In the genomic region with DNA sequence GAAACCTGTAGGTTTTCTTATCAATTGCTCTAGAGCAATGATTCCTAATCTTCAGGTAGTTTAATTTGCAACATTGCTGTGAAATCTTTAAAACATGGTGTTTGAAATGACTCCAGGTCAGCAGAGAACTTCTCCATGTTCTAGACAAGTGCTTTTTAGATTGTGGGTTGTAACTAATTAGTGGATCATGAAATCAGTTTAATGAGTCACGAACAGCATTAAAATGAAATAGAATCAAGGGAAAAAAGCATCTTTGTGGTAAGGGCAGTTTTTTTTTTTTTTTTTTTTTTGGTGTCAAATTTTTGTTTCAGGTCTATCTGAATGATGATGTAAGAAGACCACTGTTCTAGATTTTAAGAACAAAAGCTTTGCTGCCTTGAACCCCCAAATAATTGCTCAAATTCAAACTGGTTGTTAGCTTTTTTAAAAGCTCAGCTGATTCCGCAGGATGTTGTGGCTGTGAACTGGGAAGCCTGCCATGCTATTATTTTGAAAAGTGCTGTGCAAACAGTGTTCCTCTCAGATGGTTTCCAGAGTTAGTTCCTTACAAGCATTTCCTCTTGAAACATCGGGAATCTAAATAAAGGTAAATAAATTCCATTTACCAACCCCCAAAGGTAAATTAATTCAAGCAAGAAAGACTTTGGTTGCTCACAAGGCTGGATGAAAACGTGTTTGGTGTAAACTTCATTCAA, we compare ENCODE assay signal across 8 cellular contexts. TPM values are rescaled to one million over a fixed set of nuclear protein-coding genes. Genes with fewer than 3 reads are reported as not detected.
A peak's percentile ranks its signal among the peaks of the same experiment; 100 is the strongest.
DNase-seq lines count a peak whose midpoint lies in the region; ATAC-seq and TF ChIP-seq lines count a peak whose summit lies in the region.

No MANE protein-coding gene starts in this region.

- no peaks in the 10 kb centered on the region for H3K27me3 ChIP-seq in SJCRH30
- H3K27me3 ChIP-seq in heart right ventricle, result no peaks in the 10 kb centered on the region
- peaks cover 14% of the 10 kb centered on the region for H3K27me3 ChIP-seq in skeletal muscle satellite cell (ENCODE audit: control insufficient read depth, insufficient read depth, low read length)

- POLR2A ChIA-PET in activated CD8-positive, alpha-beta T cell treated with anti-CD3 and anti-CD28 coated beads for 36 hours (lab: Charles Lee), result no interaction called here

- peaks cover 2% of the 10 kb centered on the region for H3K9me3 Mint-ChIP-seq in activated CD8-positive, alpha-beta T cell treated with anti-CD3 and anti-CD28 coated beads for 36 hours

- no peaks in the 10 kb centered on the region for H3K4me1 Mint-ChIP-seq in activated CD8-positive, alpha-beta T cell treated with anti-CD3 and anti-CD28 coated beads for 36 hours (ENCODE audit: low read depth)

- H3K36me3 Mint-ChIP-seq in activated CD8-positive, alpha-beta T cell treated with anti-CD3 and anti-CD28 coated beads for 36 hours (ENCODE audit: low read depth), result no peaks in the 10 kb centered on the region

- H3K4me3 ChIP-seq in SJCRH30, result peak overlapping the region; percentile 39
- H3K4me3 ChIP-seq in heart right ventricle, result peak overlapping the region in 6 of 10 donors; percentile 27 to 41 (median 35)
- H3K4me3 ChIP-seq in skeletal muscle satellite cell (ENCODE audit: low read length), result peak overlapping the region; percentile 18

- H3K9ac ChIP-seq in skeletal muscle satellite cell (ENCODE audit: low read depth, low read length), result no peak overlapping the region

- no peaks in the 10 kb centered on the region for H3K36me3 ChIP-seq in SJCRH30
- H3K36me3 ChIP-seq in heart right ventricle, result no peaks in the 10 kb centered on the region
- H3K36me3 ChIP-seq in skeletal muscle satellite cell (ENCODE audit: insufficient read depth, low read length), result no peaks in the 10 kb centered on the region

- peaks cover 28% of the 10 kb centered on the region for H3K4me1 ChIP-seq in SJCRH30
- H3K4me1 ChIP-seq in heart right ventricle, result peaks cover 4 to 69% (median 46%) of the 10 kb centered on the region in 9 donors
- H3K4me1 ChIP-seq in skeletal muscle satellite cell (ENCODE audit: control insufficient read depth, insufficient read depth, low read length), result peaks cover 20% of the 10 kb centered on the region

- WGBS in heart right ventricle, 2 donors, result 6 to 8% methylated on average over 4 of the region's 4 CpGs

- CTCF ChIA-PET in activated CD8-positive, alpha-beta T cell treated with anti-CD3 and anti-CD28 coated beads for 36 hours (lab: Charles Lee), result no interaction called here

- ATAC-seq in heart right ventricle (peak in 6 of 8 donors; percentile 59 to 85 (median 74)), HG03025 (IDR thresholded peaks at IDR 0.05; ENCODE audit: low FRiP score, unreplicated experiment) (no peak), HG03139 (IDR thresholded peaks at IDR 0.05; ENCODE audit: unreplicated experiment) (no peak)
- ATAC-seq in activated CD8-positive, alpha-beta T cell treated with anti-CD3 and anti-CD28 coated beads for 36 hours, result no peak

- H3K4me3 Mint-ChIP-seq in activated CD8-positive, alpha-beta T cell treated with anti-CD3 and anti-CD28 coated beads for 36 hours, result no peak overlapping the region

- peak; percentile 41 for DNase-seq in HT1080 (ENCODE audit: low read depth)
- DNase-seq in SJCRH30, result peak; percentile 10 to 45
- peak in 1 of 2 donors; percentile 63 for DNase-seq in heart right ventricle
- no peak for DNase-seq in 8988T
- DNase-seq in activated CD8-positive, alpha-beta T cell treated with anti-CD3 and anti-CD28 coated beads for 36 hours, result no peak

- H3K27ac ChIP-seq in SJCRH30 (peak overlapping the region; percentile 91), heart right ventricle (peak overlapping the region; percentile 60 to 96 (median 84))

- H3K4me2 ChIP-seq in skeletal muscle satellite cell (ENCODE audit: low read length), result peak overlapping the region; percentile 63

- peaks cover 10% of the 10 kb centered on the region for H3K27me3 Mint-ChIP-seq in activated CD8-positive, alpha-beta T cell treated with anti-CD3 and anti-CD28 coated beads for 36 hours

- TF ChIP-seq CTCF in heart right ventricle (IDR thresholded peaks at IDR 0.05), result no peak
- TF ChIP-seq CTCF in activated CD8-positive, alpha-beta T cell treated with anti-CD3 and anti-CD28 coated beads for 36 hours (IDR thresholded peaks at IDR 0.05), result no peak

- H3K27ac Mint-ChIP-seq in activated CD8-positive, alpha-beta T cell treated with anti-CD3 and anti-CD28 coated beads for 36 hours, result no peak overlapping the region

- intact Hi-C loops in heart right ventricle (cut with DNase I), result loop anchor here in 5 of 10 donors (1.0 to 10.0 kb wide), 5 partner anchors 13 to 73 kb away; partner anchors contain the start of gene PDK4 (in 1 of the 5)
- intact Hi-C loops in activated CD8-positive, alpha-beta T cell treated with anti-CD3 and anti-CD28 coated beads for 36 hours (cut with micrococcal nuclease), result no loop called here

- H3K9me3 ChIP-seq in SJCRH30 (replicated peaks) (peaks cover 3% of the 10 kb centered on the region; the same call in 1 of the 2 replicates), heart right ventricle (peaks cover 0 to 7% (median 0%) of the 10 kb centered on the region in 11 donors), skeletal muscle satellite cell (replicated peaks; ENCODE audit: low read length) (no peaks in the 10 kb centered on the region)

RNA-seq across cellular contexts. Expression of gene PDK4, which starts 13.1 kb away (rescaled TPM):
- total RNA-seq in HT1080 (2014; rRNA removed; shearing (Covaris generic)), result not detected in 2 replicates
- polyA plus RNA-seq in HT1080 (2015; cell fraction: cytosol; rRNA removed), result not detected in 2 replicates
- not detected in 2 replicates for polyA plus RNA-seq in HT1080 (2015; cell fraction: nucleus; rRNA removed)
- total RNA-seq in SJCRH30 (2014; rRNA removed; shearing (Covaris generic)), result 1.4 and 1.5 TPM in 2 replicates
- 1,000 to 10,000 TPM in 3 of 10 donors, 100 to 1,000 TPM in 5, 10 to 100 TPM in 2; 63.0 to 2,183 (median 269) TPM for total RNA-seq in heart right ventricle
- 100 to 1,000 TPM; 114 to 369 TPM for polyA plus RNA-seq in heart right ventricle
- 0.51 and 5.0 TPM in 2 replicates for total RNA-seq in skeletal muscle satellite cell (2012; rRNA removed)
- not detected for total RNA-seq in activated CD8-positive, alpha-beta T cell treated with anti-CD3 and anti-CD28 coated beads for 36 hours

Comparison
In these comparisons a context has a peak if more than half of its experiments do, and no peak if none do; other contexts are left out.
1. DNase-seq: peak in HT1080 (single experiment) and SJCRH30 (2 of 2); none in 8988T (single experiment) and activated CD8-positive, alpha-beta T cell treated with anti-CD3 and anti-CD28 coated beads for 36 hours (single experiment).
2. ATAC-seq: peak in heart right ventricle (6 of 8); none in activated CD8-positive, alpha-beta T cell treated with anti-CD3 and anti-CD28 coated beads for 36 hours (single experiment), HG03025 (single experiment) and HG03139 (single experiment).
3. RNA of gene PDK4, which starts 13.1 kb away (total RNA-seq): 63.0 to 2,183 TPM in heart right ventricle; 1.4 to 1.5 TPM in SJCRH30, not detected in HT1080 and not detected in activated CD8-positive, alpha-beta T cell treated with anti-CD3 and anti-CD28 coated beads for 36 hours; every median in the first group is over 10 times any median in the second.
4. Peak in every context shown above with its lines, with median percentiles within 50 percentile points of each other: H3K4me3 ChIP-seq.